ENCODE assay signal across 17 cellular contexts in genomic region chr9:20580673-20581072, GRCh38.
"Had no signal": no experiment of that assay in that cellular context is flagged by ENCODE, and none has a peak within 500 bp of the region (broad histone marks: within the 10 kb centered on the region; RNA-seq: fewer than 3 reads in every experiment).

No MANE protein-coding gene starts in this region.

- H3K27ac ChIP-seq: thoracic aorta, uterus had no signal

- H3K36me3 ChIP-seq: thoracic aorta, uterus had no signal

- DNase-seq: activated CD4-positive, alpha-beta T cell treated with anti-CD3 and anti-CD28 coated beads, Interleukin-2, amount 50 U/mL, for 1 hour; activated gamma-delta T cell treated with Interleukin-2 at 50 U/mL for 16 hours; activated T-cell treated with anti-CD3 and anti-CD28 coated beads, Interleukin-2, amount 50 U/mL, for 4 hours; central memory CD4-positive, alpha-beta T cell; cortex of kidney; effector CD8-positive, alpha-beta T cell; hypothalamus; kidney glomerular epithelial cell; midbrain; naive B cell; retina; stimulated activated CD4-positive, alpha-beta T cell treated with anti-CD3 and anti-CD28 coated beads, Interleukin-4, amount 100 ng/mL, for 4 hours; stimulated activated naive CD8-positive, alpha-beta T cell treated with anti-CD3 and anti-CD28 coated beads, Interleukin-15, amount 100 ng/mL, for 72 hours; uterus had no signal

- H3K27ac Mint-ChIP-seq: naive B cell; stimulated activated naive CD8-positive, alpha-beta T cell treated with anti-CD3 and anti-CD28 coated beads, Interleukin-15, amount 100 ng/mL, for 72 hours; T-helper 1 cell treated with Interleukin-12 subunit alpha and Interleukin-12 subunit beta and Interleukin-4 antibody, amounts not matched to agents 30 μg/mL and 1 μg/mL, for 36 hours had no signal

- H3K4me1 ChIP-seq: uterus had no signal

- H3K27me3 ChIP-seq: uterus had no signal

- H3K4me3 Mint-ChIP-seq: activated T-cell treated with anti-CD3 and anti-CD28 coated beads, Interleukin-2, amount 50 U/mL, for 4 hours; naive B cell; stimulated activated naive CD8-positive, alpha-beta T cell treated with anti-CD3 and anti-CD28 coated beads, Interleukin-15, amount 100 ng/mL, for 72 hours; T-helper 1 cell treated with Interleukin-12 subunit alpha and Interleukin-12 subunit beta and Interleukin-4 antibody, amounts not matched to agents 30 μg/mL and 1 μg/mL, for 36 hours had no signal

- H3K4me3 ChIP-seq: lung, thoracic aorta, uterus had no signal

- H3K27me3 Mint-ChIP-seq: naive B cell; stimulated activated naive CD8-positive, alpha-beta T cell treated with anti-CD3 and anti-CD28 coated beads, Interleukin-15, amount 100 ng/mL, for 72 hours had no signal
